Comparison of ENCODE assay signal across 29 cellular contexts in the genomic region with DNA sequence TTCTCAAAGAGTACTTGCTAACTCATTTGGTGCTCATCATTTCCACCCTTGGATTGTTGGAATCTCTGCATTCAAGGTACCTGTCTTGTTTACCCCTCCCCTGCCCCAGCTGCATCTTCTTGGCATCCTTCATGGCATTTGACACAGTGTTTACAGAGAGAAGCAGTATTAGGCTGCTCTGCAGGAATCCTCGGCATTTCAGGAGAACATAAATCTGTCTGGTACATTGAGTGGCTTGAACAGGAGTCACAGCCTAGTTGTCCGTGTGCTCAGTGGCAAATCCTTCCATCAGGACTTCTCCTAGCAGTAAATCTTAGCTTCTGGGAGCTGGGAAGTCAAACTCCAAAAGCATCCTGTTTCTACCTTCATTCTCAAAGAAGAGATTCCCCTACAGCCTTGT.
"Had no signal": no experiment of that assay in that cellular context is flagged by ENCODE, and none has a peak within 500 bp of the region (broad histone marks: within the 10 kb centered on the region; RNA-seq: fewer than 3 reads in every experiment).

No MANE protein-coding gene starts in this region.

- H3K79me2 ChIP-seq: hepatocyte, parathyroid adenoma had no signal

- H3K27ac ChIP-seq: heart right ventricle, hepatocyte, left ventricle myocardium inferior, neural progenitor cell, neutrophil, parathyroid adenoma, psoas muscle, right atrium auricular region, right lobe of liver, stomach, testis, thyroid gland, transverse colon, upper lobe of left lung had no signal

- DNase-seq: heart right ventricle; islet precursor cell; left colon; left ventricle myocardium inferior; mesendoderm; naive B cell; natural killer cell; nephron progenitor cell; occipital lobe; psoas muscle; right lobe of liver; stimulated activated CD4-positive, alpha-beta T cell treated with anti-CD3 and anti-CD28 coated beads, Interleukin-12 subunit alpha, Interleukin-12 subunit beta, amount 100 ng/mL, for 4 hours; stimulated activated CD4-positive, alpha-beta T cell treated with anti-CD3 and anti-CD28 coated beads, Interleukin-15, amount 100 ng/mL, for 24 hours; stimulated activated CD4-positive, alpha-beta T cell treated with anti-CD3 and anti-CD28 coated beads, Interleukin-2, amount 100 ng/mL, for 24 hours; stimulated activated CD4-positive, alpha-beta T cell treated with anti-CD3 and anti-CD28 coated beads, Interleukin-4, amount 100 ng/mL, for 1 hour; stimulated activated naive B cell treated with anti-CD40 and anti-IgM and Interleukin-4, amounts not matched to agents 10 μg/mL and 1 μg/mL and 100 μg/mL, for 72 hours; stimulated activated naive CD8-positive, alpha-beta T cell treated with anti-CD3 and anti-CD28 coated beads, Interleukin-15, Interleukin-2, amounts not matched to agents 100 U/mL and 50 U/mL, for 24 hours; stomach; testis; thyroid gland; transverse colon; upper lobe of left lung had no signal

- H3K36me3 ChIP-seq: heart right ventricle, left ventricle myocardium inferior, neural progenitor cell, neutrophil, right atrium auricular region, right lobe of liver, stomach, thyroid gland, transverse colon, upper lobe of left lung had no signal

- ATAC-seq: heart right ventricle; left colon; natural killer cell; psoas muscle; right lobe of liver; stimulated activated naive B cell treated with anti-CD40 and anti-IgM and Interleukin-4, amounts not matched to agents 10 μg/mL and 1 μg/mL and 100 μg/mL, for 72 hours; stimulated activated naive CD8-positive, alpha-beta T cell treated with anti-CD3 and anti-CD28 coated beads, Interleukin-15, Interleukin-2, amounts not matched to agents 100 U/mL and 50 U/mL, for 24 hours had no signal

- H3K9me3 ChIP-seq: heart right ventricle, left ventricle myocardium inferior, neutrophil, psoas muscle, right atrium auricular region, right lobe of liver, stomach, testis, thyroid gland, transverse colon, upper lobe of left lung had no signal

- H3K4me1 ChIP-seq: heart right ventricle, left ventricle myocardium inferior, parathyroid adenoma, psoas muscle, right atrium auricular region, right lobe of liver, testis, thyroid gland, transverse colon, upper lobe of left lung had no signal

- H3K4me2 ChIP-seq: hepatocyte, neural progenitor cell, smooth muscle cell had no signal

- H3K27me3 ChIP-seq: hepatocyte, neural progenitor cell, neutrophil, right atrium auricular region, right lobe of liver, stomach, testis, thyroid gland, transverse colon, upper lobe of left lung had no signal

- H3K4me3 ChIP-seq: heart right ventricle, hepatocyte, left ventricle myocardium inferior, lung, neural progenitor cell, psoas muscle, right atrium auricular region, right lobe of liver, smooth muscle cell, stomach, testis, thyroid gland, transverse colon, upper lobe of left lung had no signal

- H2AFZ ChIP-seq: hepatocyte, neural progenitor cell, parathyroid adenoma had no signal

- H3K9ac ChIP-seq: neural progenitor cell, parathyroid adenoma had no signal
